1 cellular context compared by ENCODE assay signal in the genomic region with DNA sequence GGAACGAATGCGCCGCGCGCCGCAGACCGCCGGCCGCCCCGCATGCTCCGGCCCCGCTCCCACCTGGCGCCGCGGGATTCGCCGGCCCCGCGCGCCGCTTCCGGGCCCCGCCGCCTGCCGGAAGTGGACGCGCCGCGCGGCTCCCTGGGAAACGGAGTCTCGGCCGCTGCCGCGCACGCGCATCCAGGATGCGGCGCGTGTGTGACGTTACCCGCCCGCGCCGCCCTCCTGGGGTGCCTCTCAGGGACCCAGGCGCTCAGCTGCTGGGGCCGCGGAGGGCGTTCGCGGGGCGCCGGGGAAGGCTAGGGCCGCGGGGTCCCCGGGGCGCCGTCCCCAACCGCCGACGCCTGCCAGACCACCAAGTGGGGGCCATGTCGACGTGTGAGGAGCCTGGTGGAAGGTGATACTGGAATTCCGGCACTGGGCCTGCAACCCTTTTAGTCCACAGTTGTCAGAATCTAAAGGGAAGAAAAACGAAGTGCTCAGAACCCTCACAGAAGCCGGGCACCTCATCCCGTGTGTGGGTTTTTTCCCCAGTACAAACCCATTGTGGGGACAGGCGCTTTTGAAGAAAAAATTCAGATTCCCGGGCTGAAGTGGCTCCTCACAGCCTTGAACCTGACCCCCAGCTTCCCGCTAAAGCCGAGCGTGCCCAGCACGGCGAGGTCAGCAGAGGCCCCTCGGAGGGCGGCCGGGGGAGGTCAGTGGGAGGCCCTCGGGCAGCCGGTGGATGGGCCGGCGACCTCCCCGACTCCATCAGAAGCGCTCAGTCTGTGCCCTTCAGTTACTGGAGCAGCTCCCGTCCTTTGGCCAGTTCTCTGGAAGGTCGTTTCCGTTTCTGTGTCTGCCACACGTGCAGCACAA.
TF ChIP-seq lines count a peak whose summit lies in the region.

A gene with protein sequence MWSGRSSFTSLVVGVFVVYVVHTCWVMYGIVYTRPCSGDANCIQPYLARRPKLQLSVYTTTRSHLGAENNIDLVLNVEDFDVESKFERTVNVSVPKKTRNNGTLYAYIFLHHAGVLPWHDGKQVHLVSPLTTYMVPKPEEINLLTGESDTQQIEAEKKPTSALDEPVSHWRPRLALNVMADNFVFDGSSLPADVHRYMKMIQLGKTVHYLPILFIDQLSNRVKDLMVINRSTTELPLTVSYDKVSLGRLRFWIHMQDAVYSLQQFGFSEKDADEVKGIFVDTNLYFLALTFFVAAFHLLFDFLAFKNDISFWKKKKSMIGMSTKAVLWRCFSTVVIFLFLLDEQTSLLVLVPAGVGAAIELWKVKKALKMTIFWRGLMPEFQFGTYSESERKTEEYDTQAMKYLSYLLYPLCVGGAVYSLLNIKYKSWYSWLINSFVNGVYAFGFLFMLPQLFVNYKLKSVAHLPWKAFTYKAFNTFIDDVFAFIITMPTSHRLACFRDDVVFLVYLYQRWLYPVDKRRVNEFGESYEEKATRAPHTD (minus strand): TSS at position 125 of the 864 bp plus-strand sequence. CDS start 258 bp downstream, outside the sequence.

TF ChIP-seq in K562, 482 proteins besides CTCF, POLR2A, EP300 and RAD21 (continued from another document and continues in another):
- TF ChIP-seq, protein P1, sequence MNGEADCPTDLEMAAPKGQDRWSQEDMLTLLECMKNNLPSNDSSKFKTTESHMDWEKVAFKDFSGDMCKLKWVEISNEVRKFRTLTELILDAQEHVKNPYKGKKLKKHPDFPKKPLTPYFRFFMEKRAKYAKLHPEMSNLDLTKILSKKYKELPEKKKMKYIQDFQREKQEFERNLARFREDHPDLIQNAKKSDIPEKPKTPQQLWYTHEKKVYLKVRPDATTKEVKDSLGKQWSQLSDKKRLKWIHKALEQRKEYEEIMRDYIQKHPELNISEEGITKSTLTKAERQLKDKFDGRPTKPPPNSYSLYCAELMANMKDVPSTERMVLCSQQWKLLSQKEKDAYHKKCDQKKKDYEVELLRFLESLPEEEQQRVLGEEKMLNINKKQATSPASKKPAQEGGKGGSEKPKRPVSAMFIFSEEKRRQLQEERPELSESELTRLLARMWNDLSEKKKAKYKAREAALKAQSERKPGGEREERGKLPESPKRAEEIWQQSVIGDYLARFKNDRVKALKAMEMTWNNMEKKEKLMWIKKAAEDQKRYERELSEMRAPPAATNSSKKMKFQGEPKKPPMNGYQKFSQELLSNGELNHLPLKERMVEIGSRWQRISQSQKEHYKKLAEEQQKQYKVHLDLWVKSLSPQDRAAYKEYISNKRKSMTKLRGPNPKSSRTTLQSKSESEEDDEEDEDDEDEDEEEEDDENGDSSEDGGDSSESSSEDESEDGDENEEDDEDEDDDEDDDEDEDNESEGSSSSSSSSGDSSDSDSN (IDR thresholded peaks at IDR 0.05; ENCODE audit: borderline replicate concordance in 1 of 2, low read depth in 2 of 2, low read length in 2 of 2), result no peak
- TF ChIP-seq GATAD2A (IDR thresholded peaks at IDR 0.05) (no peak), YY1 (IDR thresholded peaks at IDR 0.05; ENCODE audit: borderline replicate concordance in 1 of 3, control insufficient read depth in 1 of 3, extremely low read depth in 1 of 3, insufficient read depth in 3 of 3, insufficient read length in 1 of 3, insufficient replicate concordance in 2 of 3, low read depth in 1 of 3, low read length in 2 of 3) (peak in 1 of 3 experiments; percentile 50), MAZ (CRISPR knock-in tag; conservative IDR thresholded peaks at IDR 0.05 in 1 of 2, IDR thresholded peaks at IDR 0.05 in 1 of 2) (peak in 1 of 2 experiments; percentile 92; a peak in 3 of 4 replicates), KLF1 (tag; IDR thresholded peaks at IDR 0.05) (0 out of 2 replicates have a peak, but pooled peaks have one; percentile 58), PRMT5 (CRISPR knock-in tag; IDR thresholded peaks at IDR 0.05) (no peak), TRIM28 (IDR thresholded peaks at IDR 0.05) (no peak), NCOA2 (IDR thresholded peaks at IDR 0.05; ENCODE audit: partially characterized antibody in 2 of 2) (no peak), RHOXF2B (CRISPR knock-in tag; conservative IDR thresholded peaks at IDR 0.05) (no peak), PHF20 (IDR thresholded peaks at IDR 0.05; ENCODE audit: partially characterized antibody) (peak; percentile 99), SIN3B (IDR thresholded peaks at IDR 0.05; ENCODE audit: low read depth) (peak; percentile 98), XRCC4 (IDR thresholded peaks at IDR 0.05; ENCODE audit: extremely low read depth, insufficient read depth, insufficient read length) (no peak), ARID2 (IDR thresholded peaks at IDR 0.05) (no peak), TCF7L2 (IDR thresholded peaks at IDR 0.05; ENCODE audit: low read depth, low read length) (no peak), MEF2A (IDR thresholded peaks at IDR 0.05; ENCODE audit: control insufficient read depth, low read depth, low read length) (no peak), SMAD4 (CRISPR knock-in tag; conservative IDR thresholded peaks at IDR 0.05) (peak; percentile 40; the same call in 1 of the 2 replicates), ZNF644 (tag; IDR thresholded peaks at IDR 0.05; ENCODE audit: low read depth) (no peak), POLR2AphosphoS5 (IDR thresholded peaks at IDR 0.05; ENCODE audit: control insufficient read depth, insufficient read depth, low read depth, low read length) (peak; percentile 80), SNIP1 (IDR thresholded peaks at IDR 0.05; ENCODE audit: low read depth) (no peak), SREBF1 (IDR thresholded peaks at IDR 0.05; ENCODE audit: borderline replicate concordance, low read depth, low read length) (no peak), CREM (IDR thresholded peaks at IDR 0.05; ENCODE audit: low read depth) (peak; percentile 99), ZBTB17 (CRISPR knock-in tag; IDR thresholded peaks at IDR 0.05) (0 out of 2 replicates have a peak, but pooled peaks have one; percentile 48), SMC3 (conservative IDR thresholded peaks at IDR 0.05; ENCODE audit: insufficient read depth, low read depth, low read length) (no peak), CHD4 (IDR thresholded peaks at IDR 0.05; ENCODE audit: insufficient read depth, insufficient replicate concordance, low read depth, low read length, poor library complexity, severe bottlenecking) (no peak), NRF1 (conservative IDR thresholded peaks at IDR 0.05 in 1 of 2, IDR thresholded peaks at IDR 0.05 in 1 of 2) (peak; percentile 93 to 95)
- TF ChIP-seq, protein P2, sequence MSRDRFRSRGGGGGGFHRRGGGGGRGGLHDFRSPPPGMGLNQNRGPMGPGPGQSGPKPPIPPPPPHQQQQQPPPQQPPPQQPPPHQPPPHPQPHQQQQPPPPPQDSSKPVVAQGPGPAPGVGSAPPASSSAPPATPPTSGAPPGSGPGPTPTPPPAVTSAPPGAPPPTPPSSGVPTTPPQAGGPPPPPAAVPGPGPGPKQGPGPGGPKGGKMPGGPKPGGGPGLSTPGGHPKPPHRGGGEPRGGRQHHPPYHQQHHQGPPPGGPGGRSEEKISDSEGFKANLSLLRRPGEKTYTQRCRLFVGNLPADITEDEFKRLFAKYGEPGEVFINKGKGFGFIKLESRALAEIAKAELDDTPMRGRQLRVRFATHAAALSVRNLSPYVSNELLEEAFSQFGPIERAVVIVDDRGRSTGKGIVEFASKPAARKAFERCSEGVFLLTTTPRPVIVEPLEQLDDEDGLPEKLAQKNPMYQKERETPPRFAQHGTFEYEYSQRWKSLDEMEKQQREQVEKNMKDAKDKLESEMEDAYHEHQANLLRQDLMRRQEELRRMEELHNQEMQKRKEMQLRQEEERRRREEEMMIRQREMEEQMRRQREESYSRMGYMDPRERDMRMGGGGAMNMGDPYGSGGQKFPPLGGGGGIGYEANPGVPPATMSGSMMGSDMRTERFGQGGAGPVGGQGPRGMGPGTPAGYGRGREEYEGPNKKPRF (IDR thresholded peaks at IDR 0.05; ENCODE audit: low read depth, low read length), result no peak
- TF ChIP-seq, protein P3, sequence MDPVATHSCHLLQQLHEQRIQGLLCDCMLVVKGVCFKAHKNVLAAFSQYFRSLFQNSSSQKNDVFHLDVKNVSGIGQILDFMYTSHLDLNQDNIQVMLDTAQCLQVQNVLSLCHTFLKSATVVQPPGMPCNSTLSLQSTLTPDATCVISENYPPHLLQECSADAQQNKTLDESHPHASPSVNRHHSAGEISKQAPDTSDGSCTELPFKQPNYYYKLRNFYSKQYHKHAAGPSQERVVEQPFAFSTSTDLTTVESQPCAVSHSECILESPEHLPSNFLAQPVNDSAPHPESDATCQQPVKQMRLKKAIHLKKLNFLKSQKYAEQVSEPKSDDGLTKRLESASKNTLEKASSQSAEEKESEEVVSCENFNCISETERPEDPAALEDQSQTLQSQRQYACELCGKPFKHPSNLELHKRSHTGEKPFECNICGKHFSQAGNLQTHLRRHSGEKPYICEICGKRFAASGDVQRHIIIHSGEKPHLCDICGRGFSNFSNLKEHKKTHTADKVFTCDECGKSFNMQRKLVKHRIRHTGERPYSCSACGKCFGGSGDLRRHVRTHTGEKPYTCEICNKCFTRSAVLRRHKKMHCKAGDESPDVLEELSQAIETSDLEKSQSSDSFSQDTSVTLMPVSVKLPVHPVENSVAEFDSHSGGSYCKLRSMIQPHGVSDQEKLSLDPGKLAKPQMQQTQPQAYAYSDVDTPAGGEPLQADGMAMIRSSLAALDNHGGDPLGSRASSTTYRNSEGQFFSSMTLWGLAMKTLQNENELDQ (CRISPR knock-in tag; IDR thresholded peaks at IDR 0.05; ENCODE audit: borderline replicate concordance), result no peak
- TF ChIP-seq, protein P4, sequence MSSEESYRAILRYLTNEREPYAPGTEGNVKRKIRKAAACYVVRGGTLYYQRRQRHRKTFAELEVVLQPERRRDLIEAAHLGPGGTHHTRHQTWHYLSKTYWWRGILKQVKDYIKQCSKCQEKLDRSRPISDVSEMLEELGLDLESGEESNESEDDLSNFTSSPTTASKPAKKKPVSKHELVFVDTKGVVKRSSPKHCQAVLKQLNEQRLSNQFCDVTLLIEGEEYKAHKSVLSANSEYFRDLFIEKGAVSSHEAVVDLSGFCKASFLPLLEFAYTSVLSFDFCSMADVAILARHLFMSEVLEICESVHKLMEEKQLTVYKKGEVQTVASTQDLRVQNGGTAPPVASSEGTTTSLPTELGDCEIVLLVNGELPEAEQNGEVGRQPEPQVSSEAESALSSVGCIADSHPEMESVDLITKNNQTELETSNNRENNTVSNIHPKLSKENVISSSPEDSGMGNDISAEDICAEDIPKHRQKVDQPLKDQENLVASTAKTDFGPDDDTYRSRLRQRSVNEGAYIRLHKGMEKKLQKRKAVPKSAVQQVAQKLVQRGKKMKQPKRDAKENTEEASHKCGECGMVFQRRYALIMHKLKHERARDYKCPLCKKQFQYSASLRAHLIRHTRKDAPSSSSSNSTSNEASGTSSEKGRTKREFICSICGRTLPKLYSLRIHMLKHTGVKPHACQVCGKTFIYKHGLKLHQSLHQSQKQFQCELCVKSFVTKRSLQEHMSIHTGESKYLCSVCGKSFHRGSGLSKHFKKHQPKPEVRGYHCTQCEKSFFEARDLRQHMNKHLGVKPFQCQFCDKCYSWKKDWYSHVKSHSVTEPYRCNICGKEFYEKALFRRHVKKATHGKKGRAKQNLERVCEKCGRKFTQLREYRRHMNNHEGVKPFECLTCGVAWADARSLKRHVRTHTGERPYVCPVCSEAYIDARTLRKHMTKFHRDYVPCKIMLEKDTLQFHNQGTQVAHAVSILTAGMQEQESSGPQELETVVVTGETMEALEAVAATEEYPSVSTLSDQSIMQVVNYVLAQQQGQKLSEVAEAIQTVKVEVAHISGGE (CRISPR knock-in tag; IDR thresholded peaks at IDR 0.05), result peak in 2 of 3 experiments; percentile 50 to 94; a peak in 3 of 6 replicates
- TF ChIP-seq, protein P5, sequence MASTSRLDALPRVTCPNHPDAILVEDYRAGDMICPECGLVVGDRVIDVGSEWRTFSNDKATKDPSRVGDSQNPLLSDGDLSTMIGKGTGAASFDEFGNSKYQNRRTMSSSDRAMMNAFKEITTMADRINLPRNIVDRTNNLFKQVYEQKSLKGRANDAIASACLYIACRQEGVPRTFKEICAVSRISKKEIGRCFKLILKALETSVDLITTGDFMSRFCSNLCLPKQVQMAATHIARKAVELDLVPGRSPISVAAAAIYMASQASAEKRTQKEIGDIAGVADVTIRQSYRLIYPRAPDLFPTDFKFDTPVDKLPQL (IDR thresholded peaks at IDR 0.05; ENCODE audit: extremely low read depth, insufficient read length), result no peak
- TF ChIP-seq, protein P6, sequence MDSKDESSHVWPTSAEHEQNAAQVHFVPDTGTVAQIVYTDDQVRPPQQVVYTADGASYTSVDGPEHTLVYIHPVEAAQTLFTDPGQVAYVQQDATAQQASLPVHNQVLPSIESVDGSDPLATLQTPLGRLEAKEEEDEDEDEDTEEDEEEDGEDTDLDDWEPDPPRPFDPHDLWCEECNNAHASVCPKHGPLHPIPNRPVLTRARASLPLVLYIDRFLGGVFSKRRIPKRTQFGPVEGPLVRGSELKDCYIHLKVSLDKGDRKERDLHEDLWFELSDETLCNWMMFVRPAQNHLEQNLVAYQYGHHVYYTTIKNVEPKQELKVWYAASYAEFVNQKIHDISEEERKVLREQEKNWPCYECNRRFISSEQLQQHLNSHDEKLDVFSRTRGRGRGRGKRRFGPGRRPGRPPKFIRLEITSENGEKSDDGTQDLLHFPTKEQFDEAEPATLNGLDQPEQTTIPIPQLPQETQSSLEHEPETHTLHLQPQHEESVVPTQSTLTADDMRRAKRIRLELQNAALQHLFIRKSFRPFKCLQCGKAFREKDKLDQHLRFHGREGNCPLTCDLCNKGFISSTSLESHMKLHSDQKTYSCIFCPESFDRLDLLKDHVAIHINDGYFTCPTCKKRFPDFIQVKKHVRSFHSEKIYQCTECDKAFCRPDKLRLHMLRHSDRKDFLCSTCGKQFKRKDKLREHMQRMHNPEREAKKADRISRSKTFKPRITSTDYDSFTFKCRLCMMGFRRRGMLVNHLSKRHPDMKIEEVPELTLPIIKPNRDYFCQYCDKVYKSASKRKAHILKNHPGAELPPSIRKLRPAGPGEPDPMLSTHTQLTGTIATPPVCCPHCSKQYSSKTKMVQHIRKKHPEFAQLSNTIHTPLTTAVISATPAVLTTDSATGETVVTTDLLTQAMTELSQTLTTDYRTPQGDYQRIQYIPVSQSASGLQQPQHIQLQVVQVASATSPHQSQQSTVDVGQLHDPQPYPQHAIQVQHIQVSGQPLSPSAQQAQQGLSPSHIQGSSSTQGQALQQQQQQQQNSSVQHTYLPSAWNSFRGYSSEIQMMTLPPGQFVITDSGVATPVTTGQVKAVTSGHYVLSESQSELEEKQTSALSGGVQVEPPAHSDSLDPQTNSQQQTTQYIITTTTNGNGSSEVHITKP (IDR thresholded peaks at IDR 0.05; ENCODE audit: partially characterized antibody), result no peak
- TF ChIP-seq, protein P7, sequence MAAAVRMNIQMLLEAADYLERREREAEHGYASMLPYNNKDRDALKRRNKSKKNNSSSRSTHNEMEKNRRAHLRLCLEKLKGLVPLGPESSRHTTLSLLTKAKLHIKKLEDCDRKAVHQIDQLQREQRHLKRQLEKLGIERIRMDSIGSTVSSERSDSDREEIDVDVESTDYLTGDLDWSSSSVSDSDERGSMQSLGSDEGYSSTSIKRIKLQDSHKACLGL (CRISPR knock-in tag; IDR thresholded peaks at IDR 0.05; ENCODE audit: borderline replicate concordance, poor library complexity, severe bottlenecking), result peak; percentile 19
